ENCODE assay signal across 14 cellular contexts in the genomic region with DNA sequence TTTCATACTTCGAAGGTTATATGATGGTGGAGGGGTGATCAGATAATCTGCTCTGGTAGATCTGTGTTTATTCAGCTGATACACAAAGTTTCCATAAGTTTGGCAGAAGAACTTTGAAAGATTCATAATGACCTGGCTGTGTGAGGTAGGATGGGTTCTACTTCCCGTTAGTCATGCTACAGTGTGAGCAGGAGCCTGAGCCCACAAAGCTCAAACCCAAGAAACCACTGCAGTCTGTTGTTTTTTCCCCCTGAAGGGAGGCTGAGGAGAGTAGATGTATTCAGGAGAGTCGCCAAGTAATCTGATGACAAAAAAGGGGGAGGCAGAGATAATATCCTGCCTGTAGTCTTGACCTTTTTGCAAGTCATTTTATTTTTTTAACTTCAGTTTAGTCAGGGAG. TPM values are rescaled to one million over a fixed set of nuclear protein-coding genes. Genes with fewer than 3 reads are reported as not detected.
DNase-seq lines count a peak whose midpoint lies in the region; ATAC-seq and TF ChIP-seq lines count a peak whose summit lies in the region.
"Had no signal": no experiment of that assay in that cellular context is flagged by ENCODE, and none has a peak within 500 bp of the region (broad histone marks: within the 10 kb centered on the region; RNA-seq: fewer than 3 reads in every experiment).

No MANE protein-coding gene starts in this region.

- H3K27me3 Mint-ChIP-seq in nephron progenitor cell (ENCODE audit: low read depth, poor library complexity), result no peaks in the 10 kb centered on the region
- H3K27me3 Mint-ChIP-seq in CD8-positive, alpha-beta memory T cell, result no peaks in the 10 kb centered on the region
- H3K27me3 Mint-ChIP-seq: type B pancreatic cell had no signal

- H3K36me3 ChIP-seq in mammary epithelial cell (ENCODE audit: insufficient read depth, low read length), result no peaks in the 10 kb centered on the region
- H3K36me3 ChIP-seq in CD8-positive, alpha-beta memory T cell (ENCODE audit: insufficient read depth, low read length), result no peaks in the 10 kb centered on the region
- H3K36me3 ChIP-seq: left lung had no signal

- DNase-seq in HCEC 1CT (peak; percentile 24), mammary epithelial cell (peak; percentile 39), nephron progenitor cell (no peak), SHP77 treated with DMSO at 0.1 percent for 48 hours (lab: John Stamatoyannopoulos, UW) (no peak), Right ventricle myocardium inferior (ENCODE audit: missing footprints) (no peak)
- DNase-seq in CD8-positive, alpha-beta memory T cell, result no peak
- DNase-seq: activated naive CD4-positive, alpha-beta T cell treated with anti-CD3 and anti-CD28 coated beads, Interleukin-2, amount 50 U/mL, for 16 hours; left lung; NCI-H2081; SW 1271 had no signal

- no peak overlapping the region for H2AFZ ChIP-seq in mammary epithelial cell (ENCODE audit: low read depth, low read length)

- CTCF ChIA-PET in mammary epithelial cell (lab: Charles Lee; ENCODE audit: low non-redundant PET), result no interaction called here
- CTCF ChIA-PET in CD8-positive, alpha-beta memory T cell (lab: Charles Lee), result no interaction called here

- peaks cover under 1% of the 10 kb centered on the region for H3K9me3 Mint-ChIP-seq in nephron progenitor cell
- peaks cover 0 to 2% (median 0%) of the 10 kb centered on the region in 5 donors for H3K9me3 Mint-ChIP-seq in CD8-positive, alpha-beta memory T cell
- H3K9me3 Mint-ChIP-seq: type B pancreatic cell had no signal

- BruUV-seq in mammary epithelial cell (replicated peaks; lab: Mats Ljungman, UMichigan), result no TSS peak

- intact Hi-C loops in mammary epithelial cell (cut with micrococcal nuclease) (no loop called here), Right ventricle myocardium inferior (cut with DNase I) (no loop called here)

- no peaks in the 10 kb centered on the region for H3K27me3 ChIP-seq in mammary epithelial cell (ENCODE audit: insufficient read depth, low read length)
- H3K27me3 ChIP-seq in CD8-positive, alpha-beta memory T cell (ENCODE audit: insufficient read depth, low read length, poor library complexity, severe bottlenecking), result no peaks in the 10 kb centered on the region
- H3K27me3 ChIP-seq: left lung had no signal

- ATAC-seq in Right ventricle myocardium inferior (no peak), GM19467 (IDR thresholded peaks at IDR 0.05; ENCODE audit: unreplicated experiment) (no peak)
- ATAC-seq: left lung had no signal

- in situ Hi-C loops in mammary epithelial cell (cut with MboI; ENCODE audit: low sequenced_read_pairs in 2 of 2), result no loop called here

- H3K4me3 Mint-ChIP-seq in nephron progenitor cell, result no peak overlapping the region
- no peak overlapping the region for H3K4me3 Mint-ChIP-seq in CD8-positive, alpha-beta memory T cell
- H3K4me3 Mint-ChIP-seq: type B pancreatic cell had no signal

- H3K36me3 Mint-ChIP-seq in nephron progenitor cell (ENCODE audit: low read depth), result no peaks in the 10 kb centered on the region
- H3K36me3 Mint-ChIP-seq in CD8-positive, alpha-beta memory T cell, result no peaks in the 10 kb centered on the region
- H3K36me3 Mint-ChIP-seq: type B pancreatic cell had no signal

- H3K4me2 ChIP-seq in mammary epithelial cell (ENCODE audit: insufficient read depth, low read depth, low read length), result no peak overlapping the region
- H3K4me2 ChIP-seq: KMS-11 had no signal

- no peak overlapping the region for H3K27ac ChIP-seq in mammary epithelial cell (ENCODE audit: insufficient read depth, low read depth, low read length)
- no peak overlapping the region for H3K27ac ChIP-seq in CD8-positive, alpha-beta memory T cell (ENCODE audit: low read depth, low read length)
- H3K27ac ChIP-seq: KMS-11, left lung had no signal

- POLR2A ChIA-PET in CD8-positive, alpha-beta memory T cell (lab: Charles Lee), result no interaction called here

- H3K9ac ChIP-seq in mammary epithelial cell (ENCODE audit: insufficient read depth, low read length), result no peak overlapping the region
- H3K9ac ChIP-seq: KMS-11 had no signal

- H3K79me2 ChIP-seq in mammary epithelial cell (ENCODE audit: insufficient read depth, low read length), result no peaks in the 10 kb centered on the region

- no peak overlapping the region for H3K4me3 ChIP-seq in mammary epithelial cell (replicated peaks in 1 of 3; ENCODE audit: insufficient read depth in 1 of 3, low read depth in 2 of 3, low read length in 3 of 3)
- no peak overlapping the region for H3K4me3 ChIP-seq in CD8-positive, alpha-beta memory T cell (ENCODE audit: low read length)
- H3K4me3 ChIP-seq: left lung had no signal

- TF ChIP-seq CTCF in mammary epithelial cell (conservative IDR thresholded peaks at IDR 0.05 in 1 of 2, IDR thresholded peaks at IDR 0.05 in 1 of 2; ENCODE audit: extremely low read depth in 1 of 2, insufficient read depth in 1 of 2, low read depth in 1 of 2, low read length in 2 of 2) (no peak), nephron progenitor cell (IDR thresholded peaks at IDR 0.05) (no peak)

- H4K20me1 ChIP-seq in mammary epithelial cell (ENCODE audit: insufficient read depth, low read length), result no peaks in the 10 kb centered on the region

- peaks cover 7% of the 10 kb centered on the region for H3K4me1 Mint-ChIP-seq in nephron progenitor cell
- peaks cover 5% of the 10 kb centered on the region in 3 donors for H3K4me1 Mint-ChIP-seq in CD8-positive, alpha-beta memory T cell

- peak overlapping the region; percentile 31 for H3K27ac Mint-ChIP-seq in nephron progenitor cell
- peak overlapping the region in 2 of 8 donors; percentile 36 to 73 for H3K27ac Mint-ChIP-seq in CD8-positive, alpha-beta memory T cell
- H3K27ac Mint-ChIP-seq: type B pancreatic cell had no signal

- dilution Hi-C loops in mammary epithelial cell (cut with HindIII; ENCODE audit: low sequenced_read_pairs), result no loop called here

- no peaks in the 10 kb centered on the region for H3K9me3 ChIP-seq in mammary epithelial cell (replicated peaks; ENCODE audit: insufficient read depth, low read length)
- no peaks in the 10 kb centered on the region for H3K9me3 ChIP-seq in CD8-positive, alpha-beta memory T cell (ENCODE audit: low read length)
- H3K9me3 ChIP-seq: left lung had no signal

- H3K4me1 ChIP-seq in mammary epithelial cell (ENCODE audit: insufficient read depth, low read length), result no peaks in the 10 kb centered on the region
- H3K4me1 ChIP-seq in CD8-positive, alpha-beta memory T cell (ENCODE audit: insufficient read depth, low read length), result no peaks in the 10 kb centered on the region
- H3K4me1 ChIP-seq: left lung had no signal

- WGBS in mammary epithelial cell (ENCODE audit: low coverage, missing lambda C conversion rate), result 70% methylated on average over 3 of the region's 3 CpGs

TF ChIP-seq in PFSK-1, 5 proteins besides CTCF, POLR2A, EP300 and RAD21:
- TF ChIP-seq SIN3A (IDR thresholded peaks at IDR 0.05; ENCODE audit: borderline replicate concordance, insufficient read depth, low read length) (no peak; the same call in 1 of the 2 replicates), TAF1 (IDR thresholded peaks at IDR 0.05; ENCODE audit: borderline replicate concordance, insufficient read depth, low read length) (peak; percentile 30; the same call in 1 of the 2 replicates), FOXP2 (optimal IDR thresholded peaks at IDR 0.05; ENCODE audit: borderline replicate concordance, extremely low read depth, extremely low read length, insufficient read depth) (no peak), POLR2AphosphoS5 (IDR thresholded peaks at IDR 0.05; ENCODE audit: low read depth, low read length) (no peak; the same call in 1 of the 2 replicates)
- TF ChIP-seq, protein P1, sequence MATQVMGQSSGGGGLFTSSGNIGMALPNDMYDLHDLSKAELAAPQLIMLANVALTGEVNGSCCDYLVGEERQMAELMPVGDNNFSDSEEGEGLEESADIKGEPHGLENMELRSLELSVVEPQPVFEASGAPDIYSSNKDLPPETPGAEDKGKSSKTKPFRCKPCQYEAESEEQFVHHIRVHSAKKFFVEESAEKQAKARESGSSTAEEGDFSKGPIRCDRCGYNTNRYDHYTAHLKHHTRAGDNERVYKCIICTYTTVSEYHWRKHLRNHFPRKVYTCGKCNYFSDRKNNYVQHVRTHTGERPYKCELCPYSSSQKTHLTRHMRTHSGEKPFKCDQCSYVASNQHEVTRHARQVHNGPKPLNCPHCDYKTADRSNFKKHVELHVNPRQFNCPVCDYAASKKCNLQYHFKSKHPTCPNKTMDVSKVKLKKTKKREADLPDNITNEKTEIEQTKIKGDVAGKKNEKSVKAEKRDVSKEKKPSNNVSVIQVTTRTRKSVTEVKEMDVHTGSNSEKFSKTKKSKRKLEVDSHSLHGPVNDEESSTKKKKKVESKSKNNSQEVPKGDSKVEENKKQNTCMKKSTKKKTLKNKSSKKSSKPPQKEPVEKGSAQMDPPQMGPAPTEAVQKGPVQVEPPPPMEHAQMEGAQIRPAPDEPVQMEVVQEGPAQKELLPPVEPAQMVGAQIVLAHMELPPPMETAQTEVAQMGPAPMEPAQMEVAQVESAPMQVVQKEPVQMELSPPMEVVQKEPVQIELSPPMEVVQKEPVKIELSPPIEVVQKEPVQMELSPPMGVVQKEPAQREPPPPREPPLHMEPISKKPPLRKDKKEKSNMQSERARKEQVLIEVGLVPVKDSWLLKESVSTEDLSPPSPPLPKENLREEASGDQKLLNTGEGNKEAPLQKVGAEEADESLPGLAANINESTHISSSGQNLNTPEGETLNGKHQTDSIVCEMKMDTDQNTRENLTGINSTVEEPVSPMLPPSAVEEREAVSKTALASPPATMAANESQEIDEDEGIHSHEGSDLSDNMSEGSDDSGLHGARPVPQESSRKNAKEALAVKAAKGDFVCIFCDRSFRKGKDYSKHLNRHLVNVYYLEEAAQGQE (IDR thresholded peaks at IDR 0.05; ENCODE audit: insufficient read depth in 1 of 2, low read depth in 2 of 2, low read length in 2 of 2), result 0 out of 4 replicates have a peak, but pooled peaks of 1 of the 2 experiments have one; percentile 61

RNA-seq across cellular contexts. Expression of a gene that starts 52.8 kb away (rescaled TPM):
- 39.9 TPM for polyA plus RNA-seq in PFSK-1 (2012; ENCODE audit: insufficient read length, low read depth)
- 10 to 100 TPM; 85.5 to 88.4 TPM for total RNA-seq in mammary epithelial cell
- polyA plus RNA-seq in mammary epithelial cell, result 28.1 TPM
- 104 TPM for polyA minus RNA-seq in mammary epithelial cell
- total RNA-seq in Right ventricle myocardium inferior, result 23.3 TPM
- 10 to 100 TPM; 30.0 to 30.7 TPM for total RNA-seq in CD8-positive, alpha-beta memory T cell
- polyA plus RNA-seq in CD8-positive, alpha-beta memory T cell, result 6.9 TPM

Comparison
In these comparisons a context has a peak if more than half of its experiments do, and no peak if none do; other contexts are left out.
1. DNase-seq: peak in HCEC 1CT (single experiment) and mammary epithelial cell (single experiment); none in nephron progenitor cell (single experiment), SHP77 treated with DMSO at 0.1 percent for 48 hours (single experiment), Right ventricle myocardium inferior (single experiment) and CD8-positive, alpha-beta memory T cell (0 of 5).